Comparison of ENCODE assay signal across 25 cellular contexts in the genomic region with DNA sequence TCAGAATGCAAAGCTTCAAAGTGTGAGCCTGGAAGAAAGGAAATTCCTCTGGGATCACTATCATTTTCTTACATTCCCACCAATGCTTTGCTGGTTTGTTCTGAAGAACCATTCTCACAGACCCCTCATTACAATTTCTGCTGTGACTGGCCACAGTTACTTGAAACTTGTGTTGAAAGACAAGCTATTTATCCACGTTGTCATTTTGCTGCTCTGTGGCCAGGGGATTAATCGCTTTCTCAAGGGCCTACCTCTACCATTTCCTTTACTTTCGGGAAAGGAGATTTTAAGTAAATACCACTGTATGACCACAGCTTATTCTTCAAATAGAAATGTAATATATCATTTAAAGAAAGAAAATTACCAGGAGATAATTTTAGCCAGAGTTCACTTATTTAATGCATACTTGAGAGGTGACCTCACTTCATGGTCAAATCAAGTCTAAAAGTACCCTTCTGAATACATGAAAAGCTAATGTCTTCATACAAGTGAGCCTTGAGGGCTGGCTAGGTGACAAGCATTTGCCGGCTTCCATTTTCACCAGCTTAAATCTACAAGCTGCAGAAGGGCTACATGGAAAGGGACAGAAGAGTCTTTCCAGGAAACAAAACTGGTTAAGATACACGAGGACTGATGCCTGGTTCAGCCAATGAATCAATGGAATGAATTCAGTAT.
"Had no signal": no experiment of that assay in that cellular context is flagged by ENCODE, and none has a peak within 500 bp of the region (broad histone marks: within the 10 kb centered on the region; RNA-seq: fewer than 3 reads in every experiment).

No MANE protein-coding gene starts in this region.

- ATAC-seq: activated CD8-positive, alpha-beta memory T cell treated with anti-CD3 and anti-CD28 coated beads, Interleukin-2, amount 10 ng/mL, durations not matched to agents 7 days and 5 days; activated CD8-positive, alpha-beta T cell treated with anti-CD3 and anti-CD28 coated beads, Interleukin-2, amount 10 ng/mL, durations not matched to agents 7 days and 5 days; activated naive CD4-positive, alpha-beta T cell treated with anti-CD3 and anti-CD28 coated beads, Interleukin-2, amount 50 U/mL, for 72 hours; heart right ventricle; naive thymus-derived CD4-positive, alpha-beta T cell; right lobe of liver; stimulated activated naive CD8-positive, alpha-beta T cell treated with anti-CD3 and anti-CD28 coated beads, Interleukin-15, Interleukin-2, amounts not matched to agents 100 U/mL and 50 U/mL, for 24 hours had no signal

- H3K36me3 Mint-ChIP-seq: activated CD8-positive, alpha-beta memory T cell treated with anti-CD3 and anti-CD28 coated beads, Interleukin-2, amount 10 ng/mL, durations not matched to agents 7 days and 5 days; activated naive CD4-positive, alpha-beta T cell treated with anti-CD3 and anti-CD28 coated beads, Interleukin-2, amount 50 U/mL, for 72 hours; type B pancreatic cell had no signal

- H3K9me3 ChIP-seq: esophagus squamous epithelium, heart right ventricle, left ventricle myocardium inferior, right lobe of liver, uterus had no signal

- H3K27ac Mint-ChIP-seq: activated B cell treated with CpG ODN at 0.5 μM for 24 hours; activated CD8-positive, alpha-beta memory T cell treated with anti-CD3 and anti-CD28 coated beads, Interleukin-2, amount 10 ng/mL, durations not matched to agents 7 days and 5 days; activated CD8-positive, alpha-beta T cell treated with anti-CD3 and anti-CD28 coated beads, Interleukin-2, amount 10 ng/mL, durations not matched to agents 7 days and 5 days; activated naive CD4-positive, alpha-beta T cell treated with anti-CD3 and anti-CD28 coated beads, Interleukin-2, amount 50 U/mL, for 72 hours; activated T-helper 2 cell treated with anti-CD3 and anti-CD28 coated beads, Interferon-gamma antibody, Interleukin-2, Interleukin-4, amounts not matched to agents 10 μg/mL and 5 μg/mL and 100 μg/mL, durations not matched to agents 14 hours and 24 hours and 36 hours; naive thymus-derived CD4-positive, alpha-beta T cell; T-helper 2 cell treated with Interferon-gamma antibody and Interleukin-4, amounts not matched to agents 5 μg/mL and 100 μg/mL, for 36 hours had no signal

- DNase-seq: activated B cell treated with CpG ODN at 0.5 μM for 24 hours; activated CD8-positive, alpha-beta memory T cell treated with anti-CD3 and anti-CD28 coated beads, Interleukin-2, amount 10 ng/mL, durations not matched to agents 7 days and 5 days; activated CD8-positive, alpha-beta T cell treated with anti-CD3 and anti-CD28 coated beads, Interleukin-2, amount 10 ng/mL, durations not matched to agents 7 days and 5 days; activated naive CD4-positive, alpha-beta T cell; activated T-cell treated with anti-CD3 and anti-CD28 coated beads, Interleukin-2, amount 50 U/mL, for 48 hours; brain microvascular endothelial cell; cortex of kidney; esophagus squamous epithelium; foreskin melanocyte; heart right ventricle; left ventricle myocardium inferior; midbrain; naive thymus-derived CD4-positive, alpha-beta T cell; right lobe of liver; stimulated activated CD4-positive, alpha-beta T cell treated with anti-CD3 and anti-CD28 coated beads, Interleukin-12 subunit alpha, Interleukin-12 subunit beta, amount 100 ng/mL, for 4 hours; stimulated activated CD4-positive, alpha-beta T cell treated with anti-CD3 and anti-CD28 coated beads, Interleukin-4, amount 100 ng/mL, for 1 hour; stimulated activated naive CD8-positive, alpha-beta T cell treated with anti-CD3 and anti-CD28 coated beads, Interleukin-15, Interleukin-2, amounts not matched to agents 100 U/mL and 50 U/mL, for 24 hours; T-helper 1 cell; uterus had no signal

- H3K27ac ChIP-seq: brain microvascular endothelial cell, epithelial cell of prostate, esophagus squamous epithelium, heart right ventricle, left ventricle myocardium inferior, right lobe of liver, uterus had no signal

- H3K27me3 Mint-ChIP-seq: activated B cell treated with CpG ODN at 0.5 μM for 24 hours; activated CD8-positive, alpha-beta memory T cell treated with anti-CD3 and anti-CD28 coated beads, Interleukin-2, amount 10 ng/mL, durations not matched to agents 7 days and 5 days; naive thymus-derived CD4-positive, alpha-beta T cell; type B pancreatic cell had no signal

- H3K27me3 ChIP-seq: brain microvascular endothelial cell, esophagus squamous epithelium, heart right ventricle, right lobe of liver, uterus had no signal

- H3K4me3 ChIP-seq: esophagus squamous epithelium, heart right ventricle, left ventricle myocardium inferior, lung, right lobe of liver, uterus had no signal

- H3K4me1 ChIP-seq: esophagus squamous epithelium, heart right ventricle, left ventricle myocardium inferior, uterus had no signal

- H3K4me1 Mint-ChIP-seq: activated B cell treated with CpG ODN at 0.5 μM for 24 hours; activated CD8-positive, alpha-beta memory T cell treated with anti-CD3 and anti-CD28 coated beads, Interleukin-2, amount 10 ng/mL, durations not matched to agents 7 days and 5 days; naive thymus-derived CD4-positive, alpha-beta T cell had no signal

- H3K9me3 Mint-ChIP-seq: type B pancreatic cell had no signal

- H3K36me3 ChIP-seq: brain microvascular endothelial cell, esophagus squamous epithelium, heart right ventricle, left ventricle myocardium inferior, right lobe of liver, uterus had no signal

- H3K4me3 Mint-ChIP-seq: activated B cell treated with CpG ODN at 0.5 μM for 24 hours; activated CD8-positive, alpha-beta memory T cell treated with anti-CD3 and anti-CD28 coated beads, Interleukin-2, amount 10 ng/mL, durations not matched to agents 7 days and 5 days; activated CD8-positive, alpha-beta T cell treated with anti-CD3 and anti-CD28 coated beads, Interleukin-2, amount 10 ng/mL, durations not matched to agents 7 days and 5 days; naive thymus-derived CD4-positive, alpha-beta T cell; T-helper 2 cell treated with Interferon-gamma antibody and Interleukin-4, amounts not matched to agents 5 μg/mL and 100 μg/mL, for 36 hours; type B pancreatic cell had no signal
